ENCODE assay signal across 19 cellular contexts in the genomic region with DNA sequence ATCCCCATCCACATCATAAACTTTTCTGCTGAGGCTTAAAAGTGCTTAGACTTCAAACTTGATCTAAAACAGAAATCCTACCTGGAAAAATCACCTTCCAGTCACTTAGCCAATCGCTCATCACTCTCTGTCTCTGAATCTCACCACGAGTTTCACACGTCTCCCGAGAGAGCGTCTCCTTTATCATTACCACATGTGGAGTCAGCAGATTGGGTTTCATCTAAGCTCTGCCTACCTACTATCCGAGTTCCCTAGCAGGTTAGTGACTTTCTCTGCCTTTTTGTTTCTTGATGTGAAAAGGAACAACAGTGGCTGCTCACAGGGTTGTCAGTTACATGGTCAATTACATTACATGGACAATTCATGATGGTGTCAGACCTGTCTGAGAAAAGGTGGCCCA.
DNase-seq lines count a peak whose midpoint lies in the region; ATAC-seq, FAIRE-seq and TF ChIP-seq lines count a peak whose summit lies in the region.
"Had no signal": no experiment of that assay in that cellular context is flagged by ENCODE, and none has a peak within 500 bp of the region (broad histone marks: within the 10 kb centered on the region; RNA-seq: fewer than 3 reads in every experiment).

No MANE protein-coding gene starts in this region.

- no peak overlapping the region for H3K4me3 Mint-ChIP-seq in osteocyte (ENCODE audit: unreplicated experiment)

- peaks cover 23% of the 10 kb centered on the region for H3K9me1 ChIP-seq in IMR-90 (ENCODE audit: insufficient read depth, low read length)

- H2AK9ac ChIP-seq in IMR-90 (replicated peaks; ENCODE audit: low read depth, low read length, poor library complexity) = no peak overlapping the region

- no peak for TF ChIP-seq EP300 in A549 (IDR thresholded peaks at IDR 0.05)

- intact Hi-C loops in IMR-90 (cut with micrococcal nuclease) = no loop called here

- peak overlapping the region; percentile 36; the same call in 1 of the 2 replicates for H3K18ac ChIP-seq in IMR-90 (ENCODE audit: low read depth, low read length)

- dilution Hi-C loops in IMR-90 (cut with HindIII; ENCODE audit: low sequenced_read_pairs, unreplicated experiment) = no loop called here

- H3K27ac ChIP-seq in A549 (peak overlapping the region; percentile 57 to 85; a peak in 3 of 6 replicates), IMR-90 (ENCODE audit: insufficient read depth, low read length) (no peak overlapping the region)

- H4K8ac ChIP-seq in IMR-90 (ENCODE audit: low read depth in 2 of 2, low read length in 2 of 2) = no peak overlapping the region

- H3K14ac ChIP-seq in IMR-90 (replicated peaks; ENCODE audit: low read depth, low read length) = peak overlapping the region; percentile 59

- peak overlapping the region; percentile 84; the same call in 1 of the 2 replicates for H2BK120ac ChIP-seq in IMR-90 (ENCODE audit: low read depth, low read length)

- in situ Hi-C loops in IMR-90 (cut with MboI; ENCODE audit: low sequenced_read_pairs) = no loop called here

- no peak overlapping the region for H3K9ac ChIP-seq in IMR-90 (ENCODE audit: low read depth, low read length)

- TF ChIP-seq POLR2A in A549 (IDR thresholded peaks at IDR 0.05; ENCODE audit: low read length) = no peak
- no peak for TF ChIP-seq POLR2A in IMR-90 (IDR thresholded peaks at IDR 0.05; ENCODE audit: low read depth, low read length)

- POLR2A ChIA-PET in A549 (lab: Yijun Ruan, JAX) (no interaction called here), IMR-90 (lab: Charles Lee; ENCODE audit: unreplicated experiment) (no interaction called here)

- H3K36me3 ChIP-seq in IMR-90 (ENCODE audit: control insufficient read depth, insufficient read depth, low read length) = no peaks in the 10 kb centered on the region
- H3K36me3 ChIP-seq: BE2C had no signal

- CTCF ChIA-PET in A549 (lab: Yijun Ruan, JAX) = no interaction called here
- CTCF ChIA-PET in IMR-90 (lab: Yijun Ruan, JAX) = no interaction called here

- peak overlapping the region; percentile 62 for H3K4ac ChIP-seq in IMR-90 (ENCODE audit: low read depth, low read length)

- peak overlapping the region; percentile 3 for H3K27ac Mint-ChIP-seq in osteocyte (ENCODE audit: unreplicated experiment)

- H2BK15ac ChIP-seq in IMR-90 (ENCODE audit: low read depth, low read length) = peak overlapping the region; percentile 81; the same call in 1 of the 3 replicates

- no peaks in the 10 kb centered on the region for H3K27me3 Mint-ChIP-seq in osteocyte (ENCODE audit: unreplicated experiment)

- H4K5ac ChIP-seq in IMR-90 (ENCODE audit: low read depth, low read length) = no peak overlapping the region

- no peak overlapping the region for H3K56ac ChIP-seq in IMR-90 (ENCODE audit: extremely low read depth, insufficient read depth, low read length)

- H3K4me1 ChIP-seq in A549 = peaks cover 38% of the 10 kb centered on the region; the same call in 2 of the 3 replicates
- H3K4me1 ChIP-seq in IMR-90 (ENCODE audit: control insufficient read depth, insufficient read depth, low read length) = peaks cover 24% of the 10 kb centered on the region
- H3K4me1 ChIP-seq: BE2C had no signal

- DNase-seq in A549 (ENCODE audit: low read depth in 1 of 2, low spot score in 1 of 2) = no peak
- DNase-seq in IMR-90 = no peak
- peak; percentile 61 for DNase-seq in choroid plexus epithelial cell (ENCODE audit: low read depth)
- no peak for DNase-seq in osteocyte (ENCODE audit: extremely low spot score, unreplicated experiment)
- no peak for DNase-seq in DMS79 (lab: John Stamatoyannopoulos, UW)
- DNase-seq in NAMALWA (ENCODE audit: low spot score) = no peak
- DNase-seq: BE2C, DMS53, MM.1S, NCI-H1092, NCI-H1436 treated with DMSO at 0.1 percent for 48 hours, NCI-H2029 treated with DMSO at 0.1 percent for 48 hours, NCI-H82, OCI-M1, Right ventricle myocardium superior had no signal

- H3K79me1 ChIP-seq in IMR-90 (ENCODE audit: low read depth in 1 of 2, low read length in 2 of 2) = no peaks in the 10 kb centered on the region

- H3K23ac ChIP-seq in IMR-90 (ENCODE audit: low read depth, low read length) = no peak overlapping the region

- BruUV-seq in IMR-90 (replicated peaks; lab: Mats Ljungman, UMichigan) = no TSS peak

- no peak overlapping the region for H3K4me3 ChIP-seq in A549
- H3K4me3 ChIP-seq in IMR-90 (ENCODE audit: insufficient read depth, low read depth, low read length) = no peak overlapping the region
- H3K4me3 ChIP-seq in choroid plexus epithelial cell (ENCODE audit: low read depth, low read length) = no peak overlapping the region

- WGBS in A549 (ENCODE audit: missing lambda C conversion rate) = 73% methylated on average over 6 of the region's 6 CpGs
- 80% methylated on average over 1 of the region's 6 CpGs; no CpG with 5 or more reads in 1 of the 2 experiments for WGBS in IMR-90 (ENCODE audit: extremely low coverage in 2 of 2, insufficient read length in 1 of 2), 2 experiments

- peaks cover 73% of the 10 kb centered on the region for H3K4me1 Mint-ChIP-seq in osteocyte (ENCODE audit: unreplicated experiment)

- peak overlapping the region; percentile 83 for H2BK20ac ChIP-seq in IMR-90 (ENCODE audit: low read depth, low read length)

- peak overlapping the region; percentile 29; the same call in 1 of the 2 replicates for H4K91ac ChIP-seq in IMR-90 (ENCODE audit: insufficient read depth, low read depth, low read length)

- no peaks in the 10 kb centered on the region for H3K27me3 ChIP-seq in IMR-90 (ENCODE audit: control insufficient read depth, insufficient read depth, low read length)
- H3K27me3 ChIP-seq: BE2C had no signal

- peak overlapping the region; percentile 82 for H2AK5ac ChIP-seq in IMR-90 (ENCODE audit: low read depth, low read length)

- TF ChIP-seq RAD21 in A549 (conservative IDR thresholded peaks at IDR 0.05 in 1 of 2, IDR thresholded peaks at IDR 0.05 in 1 of 2) (no peak), IMR-90 (IDR thresholded peaks at IDR 0.05; ENCODE audit: low read length) (no peak)

- no peak overlapping the region for H3K4me2 ChIP-seq in A549
- no peak overlapping the region for H3K4me2 ChIP-seq in IMR-90 (ENCODE audit: low read depth, low read length)

- FAIRE-seq in A549 (lab: Jason Lieb, UNC) = no peak
- FAIRE-seq: D721Med, GM19239, RCC 7860 had no signal

- TF ChIP-seq CTCF in A549 (IDR thresholded peaks at IDR 0.05) (no peak), IMR-90 (conservative IDR thresholded peaks at IDR 0.05; ENCODE audit: low read depth, low read length) (no peak), choroid plexus epithelial cell (conservative IDR thresholded peaks at IDR 0.05; ENCODE audit: low read depth, low read length) (no peak), osteocyte (IDR thresholded peaks at IDR 0.05) (no peak)

- no peak overlapping the region for H2AFZ ChIP-seq in IMR-90 (replicated peaks; ENCODE audit: low read length, poor library complexity)

- H3K9me3 ChIP-seq in A549 (peaks cover 7% of the 10 kb centered on the region; the same call in 2 of the 3 replicates), IMR-90 (ENCODE audit: control insufficient read depth, insufficient read depth, low read length) (peaks cover 3% of the 10 kb centered on the region)
- H3K9me3 ChIP-seq: BE2C had no signal

- no peaks in the 10 kb centered on the region for H3K36me3 Mint-ChIP-seq in osteocyte (ENCODE audit: unreplicated experiment)

- ATAC-seq in A549 = no peak
- ATAC-seq in IMR-90 (ENCODE audit: low read depth) = no peak
- no peak for ATAC-seq in GM21381 (IDR thresholded peaks at IDR 0.05; ENCODE audit: unreplicated experiment)

- H4K20me1 ChIP-seq in IMR-90 (ENCODE audit: insufficient read depth, low read length) = no peaks in the 10 kb centered on the region

- H2BK5ac ChIP-seq in IMR-90 (ENCODE audit: low read depth, low read length, poor library complexity, severe bottlenecking) = no peak overlapping the region

- H3K9me3 Mint-ChIP-seq in osteocyte (ENCODE audit: unreplicated experiment) = no peaks in the 10 kb centered on the region

TF ChIP-seq in A549, 52 proteins besides CTCF, POLR2A, EP300 and RAD21 (continues in another document):
- TF ChIP-seq MYC (IDR thresholded peaks at IDR 0.05; ENCODE audit: borderline replicate concordance, low read length) (no peak), RARB (CRISPR knock-in tag; IDR thresholded peaks at IDR 0.05) (no peak), GATA3 (IDR thresholded peaks at IDR 0.05; ENCODE audit: borderline replicate concordance) (no peak), CBX2 (IDR thresholded peaks at IDR 0.05; ENCODE audit: borderline replicate concordance, low read depth) (no peak), CEBPB (IDR thresholded peaks at IDR 0.05) (no peak), CHD4 (IDR thresholded peaks at IDR 0.05; ENCODE audit: borderline replicate concordance) (no peak)
- TF ChIP-seq, protein P1, sequence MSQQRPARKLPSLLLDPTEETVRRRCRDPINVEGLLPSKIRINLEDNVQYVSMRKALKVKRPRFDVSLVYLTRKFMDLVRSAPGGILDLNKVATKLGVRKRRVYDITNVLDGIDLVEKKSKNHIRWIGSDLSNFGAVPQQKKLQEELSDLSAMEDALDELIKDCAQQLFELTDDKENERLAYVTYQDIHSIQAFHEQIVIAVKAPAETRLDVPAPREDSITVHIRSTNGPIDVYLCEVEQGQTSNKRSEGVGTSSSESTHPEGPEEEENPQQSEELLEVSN (IDR thresholded peaks at IDR 0.05; ENCODE audit: borderline replicate concordance, low read depth) = no peak

TF ChIP-seq in IMR-90, 13 proteins besides CTCF, POLR2A, EP300 and RAD21 (continues in another document):
- no peak for TF ChIP-seq FOS (IDR thresholded peaks at IDR 0.05; ENCODE audit: low read depth, low read length)
- TF ChIP-seq SMC3 (IDR thresholded peaks at IDR 0.05; ENCODE audit: low read depth, low read length) = no peak
- TF ChIP-seq NFE2L2 (IDR thresholded peaks at IDR 0.05; ENCODE audit: low read depth, low read length) = no peak
- no peak for TF ChIP-seq MAZ (IDR thresholded peaks at IDR 0.05; ENCODE audit: borderline replicate concordance, low read depth, low read length)
- TF ChIP-seq CEBPB (IDR thresholded peaks at IDR 0.05; ENCODE audit: low read depth, low read length) = no peak
- no peak for TF ChIP-seq MXI1 (IDR thresholded peaks at IDR 0.05; ENCODE audit: borderline replicate concordance, low read depth, low read length)
- TF ChIP-seq BHLHE40 (IDR thresholded peaks at IDR 0.05; ENCODE audit: low read depth, low read length) = no peak
- TF ChIP-seq, protein P2, sequence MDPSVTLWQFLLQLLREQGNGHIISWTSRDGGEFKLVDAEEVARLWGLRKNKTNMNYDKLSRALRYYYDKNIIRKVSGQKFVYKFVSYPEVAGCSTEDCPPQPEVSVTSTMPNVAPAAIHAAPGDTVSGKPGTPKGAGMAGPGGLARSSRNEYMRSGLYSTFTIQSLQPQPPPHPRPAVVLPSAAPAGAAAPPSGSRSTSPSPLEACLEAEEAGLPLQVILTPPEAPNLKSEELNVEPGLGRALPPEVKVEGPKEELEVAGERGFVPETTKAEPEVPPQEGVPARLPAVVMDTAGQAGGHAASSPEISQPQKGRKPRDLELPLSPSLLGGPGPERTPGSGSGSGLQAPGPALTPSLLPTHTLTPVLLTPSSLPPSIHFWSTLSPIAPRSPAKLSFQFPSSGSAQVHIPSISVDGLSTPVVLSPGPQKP (IDR thresholded peaks at IDR 0.05; ENCODE audit: borderline replicate concordance, low read depth, low read length) = no peak
- TF ChIP-seq RCOR1 (IDR thresholded peaks at IDR 0.05; ENCODE audit: insufficient replicate concordance, low read length) = no peak
- no peak for TF ChIP-seq MAFK (IDR thresholded peaks at IDR 0.05; ENCODE audit: low read depth, low read length)
